8 cellular contexts compared by ENCODE assay signal in genomic region chr20:33591901-33592300, GRCh38.
A peak's percentile ranks its signal among the peaks of the same experiment; 100 is the strongest.
DNase-seq lines count a peak whose midpoint lies in the region; ATAC-seq and TF ChIP-seq lines count a peak whose summit lies in the region.
"Not testable (repeated sequence)": the region's sequence is repeated elsewhere in the genome, so short reads cannot be mapped to it uniquely, and the experiment has no call there.

No MANE protein-coding gene starts in this region.

- not testable (repeated sequence) for H3K4me1 Mint-ChIP-seq in CD8-positive, alpha-beta T cell (ENCODE audit: low read depth); activated naive CD4-positive, alpha-beta T cell treated with anti-CD3 and anti-CD28 coated beads for 36 hours (ENCODE audit: low read depth)

- H3K27me3 ChIP-seq in CD8-positive, alpha-beta T cell (ENCODE audit: insufficient read depth, low read length); cardiac muscle cell: not testable (repeated sequence)

- not testable (repeated sequence) for H3K36me3 ChIP-seq in CD8-positive, alpha-beta T cell (ENCODE audit: insufficient read depth, low read length); cardiac muscle cell

- not testable (repeated sequence) for H3K27ac Mint-ChIP-seq in CD8-positive, alpha-beta T cell; activated naive CD4-positive, alpha-beta T cell treated with anti-CD3 and anti-CD28 coated beads for 36 hours

- H3K9me3 ChIP-seq in CD8-positive, alpha-beta T cell (ENCODE audit: low read length); cardiac muscle cell (ENCODE audit: low read depth): not testable (repeated sequence)

- not testable (repeated sequence) for H3K9me3 Mint-ChIP-seq in CD8-positive, alpha-beta T cell; activated naive CD4-positive, alpha-beta T cell treated with anti-CD3 and anti-CD28 coated beads for 36 hours

- not testable (repeated sequence) for H3K27me3 Mint-ChIP-seq in CD8-positive, alpha-beta T cell (ENCODE audit: low read depth); activated naive CD4-positive, alpha-beta T cell treated with anti-CD3 and anti-CD28 coated beads for 36 hours (ENCODE audit: low read depth)

- intact Hi-C loops in CD8-positive, alpha-beta T cell (cut with DNase I, micrococcal nuclease); activated naive CD4-positive, alpha-beta T cell treated with anti-CD3 and anti-CD28 coated beads for 36 hours (cut with micrococcal nuclease): not testable (repeated sequence)

- ATAC-seq in CD8-positive, alpha-beta T cell: not testable (repeated sequence)

- CTCF ChIA-PET in CD8-positive, alpha-beta T cell (lab: Charles Lee); activated naive CD4-positive, alpha-beta T cell treated with anti-CD3 and anti-CD28 coated beads for 36 hours (lab: Charles Lee): not testable (repeated sequence)

- not testable (repeated sequence) for TF ChIP-seq CTCF in CD8-positive, alpha-beta T cell (IDR thresholded peaks at IDR 0.05); cardiac muscle cell (IDR thresholded peaks at IDR 0.05; ENCODE audit: low read depth, low read length)

- H3K4me3 ChIP-seq in CD8-positive, alpha-beta T cell (ENCODE audit: low read depth, low read length); cardiac muscle cell: not testable (repeated sequence)

- POLR2A ChIA-PET in CD8-positive, alpha-beta T cell (lab: Charles Lee): not testable (repeated sequence)

- H3K4me1 ChIP-seq in CD8-positive, alpha-beta T cell (ENCODE audit: insufficient read depth, low read length): not testable (repeated sequence)
- H3K4me1 ChIP-seq in cardiac muscle cell (ENCODE audit: low read depth): peaks cover 12% of the 10 kb centered on the region

- H3K27ac ChIP-seq in CD8-positive, alpha-beta T cell (ENCODE audit: low read depth, low read length): not testable (repeated sequence)
- peak overlapping the region; percentile 59 for H3K27ac ChIP-seq in cardiac muscle cell

- H3K36me3 Mint-ChIP-seq in CD8-positive, alpha-beta T cell; activated naive CD4-positive, alpha-beta T cell treated with anti-CD3 and anti-CD28 coated beads for 36 hours (ENCODE audit: low read depth): not testable (repeated sequence)

- not testable (repeated sequence) for H3K4me3 Mint-ChIP-seq in CD8-positive, alpha-beta T cell; activated naive CD4-positive, alpha-beta T cell treated with anti-CD3 and anti-CD28 coated beads for 36 hours

- peak in 5 of 7 experiments; percentile 1 to 30 (median 10) for DNase-seq in CD8-positive, alpha-beta T cell
- DNase-seq in T-helper 1 cell: peak in 4 of 5 donors; percentile 8 to 27 (median 10)
- peak; percentile 45 to 58 for DNase-seq in activated CD4-positive, alpha-beta T cell treated with anti-CD3 and anti-CD28 coated beads for 4 hours
- peak; percentile 72 for DNase-seq in activated CD8-positive, alpha-beta memory T cell treated with anti-CD3 and anti-CD28 coated beads, Interleukin-2, amount 50 U/mL, for 48 hours
- peak; percentile 75 for DNase-seq in activated naive CD4-positive, alpha-beta T cell treated with anti-CD3 and anti-CD28 coated beads for 36 hours
- DNase-seq in cardiac muscle cell (ENCODE audit: low read depth in 1 of 2, low spot score in 1 of 2): peak in 1 of 2 donors; percentile 57
- peak; percentile 60 to 64 for DNase-seq in stimulated activated CD4-positive, alpha-beta T cell treated with anti-CD3 and anti-CD28 coated beads, Interleukin-2, amount 100 ng/mL, for 48 hours
- DNase-seq in stimulated activated CD8-positive, alpha-beta memory T cell treated with anti-CD3 and anti-CD28 coated beads, Interleukin-4, amount 100 ng/mL, for 4 hours (ENCODE audit: low read depth in 2 of 2, low spot score in 1 of 2): peak; percentile 9 to 30
